26 cellular contexts compared by ENCODE assay signal in the genomic region with DNA sequence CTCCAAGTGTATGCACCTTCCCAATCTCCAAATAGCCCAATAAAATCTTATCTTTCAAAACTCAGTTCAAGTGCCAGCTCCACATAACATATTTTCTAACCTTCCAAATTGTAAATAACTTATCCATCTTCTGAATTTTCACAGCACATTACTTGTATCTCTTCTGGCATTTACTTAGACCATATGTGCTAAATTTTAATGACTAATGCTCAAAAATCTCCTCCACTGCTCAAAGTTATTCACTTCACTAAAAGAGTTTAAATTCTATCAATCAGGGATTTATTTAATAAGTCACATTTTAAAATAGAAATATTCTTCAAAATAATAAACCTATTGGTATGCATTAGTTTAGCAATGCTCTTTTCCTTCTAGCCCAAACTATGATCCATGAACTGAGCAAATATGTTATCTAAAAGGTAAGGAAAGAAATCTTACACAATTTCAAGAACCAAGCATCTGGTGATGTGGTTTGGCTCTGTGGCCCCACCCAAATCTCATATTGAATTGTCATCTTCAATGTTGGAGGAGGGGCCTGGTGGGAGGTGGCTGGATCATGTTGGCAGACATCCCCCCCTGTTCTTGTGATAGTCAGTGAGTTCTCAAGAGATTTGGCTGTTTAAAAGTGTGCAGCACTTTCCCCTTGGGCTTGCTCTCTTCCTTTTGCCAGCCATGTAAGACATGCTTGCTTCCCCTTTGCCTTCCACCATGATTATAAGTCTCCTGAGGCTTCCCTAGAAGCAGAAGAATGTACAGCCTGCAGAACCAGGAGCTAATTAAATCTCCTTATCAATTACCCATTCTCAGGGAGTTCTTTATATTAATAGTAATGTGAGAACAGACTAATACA. TPM values are rescaled to one million over a fixed set of nuclear protein-coding genes. Genes with fewer than 3 reads are reported as not detected.
DNase-seq lines count a peak whose midpoint lies in the region; ATAC-seq, FAIRE-seq and TF ChIP-seq lines count a peak whose summit lies in the region.
"Had no signal": no experiment of that assay in that cellular context is flagged by ENCODE, and none has a peak within 500 bp of the region (broad histone marks: within the 10 kb centered on the region; RNA-seq: fewer than 3 reads in every experiment).

No MANE protein-coding gene starts in this region.

- peaks cover 2% of the 10 kb centered on the region for H3K9me3 Mint-ChIP-seq in astrocyte (ENCODE audit: unreplicated experiment)

- no peak overlapping the region for H2BK12ac ChIP-seq in mesenchymal stem cell (ENCODE audit: low read length in 2 of 2)

- peak overlapping the region; percentile 15 for H2BK120ac ChIP-seq in mesenchymal stem cell (ENCODE audit: low read depth, low read length)

- H3K9me3 ChIP-seq in astrocyte (ENCODE audit: insufficient read depth, low read depth, low read length) (no peaks in the 10 kb centered on the region), mesenchymal stem cell (ENCODE audit: control insufficient read depth, low read length) (no peaks in the 10 kb centered on the region), vagina (no peaks in the 10 kb centered on the region)

- H3K4me2 ChIP-seq in astrocyte (ENCODE audit: low read length), result no peak overlapping the region
- no peak overlapping the region for H3K4me2 ChIP-seq in mesenchymal stem cell (ENCODE audit: low read length, poor library complexity, severe bottlenecking)

- no peaks in the 10 kb centered on the region for H3K79me2 ChIP-seq in astrocyte (ENCODE audit: insufficient read depth, low read length)

- TF ChIP-seq POLR2A in vagina (IDR thresholded peaks at IDR 0.05), result no peak

- H3K27me3 ChIP-seq in astrocyte (ENCODE audit: insufficient read depth, low read length) (no peaks in the 10 kb centered on the region), mesenchymal stem cell (ENCODE audit: control insufficient read depth in 1 of 2, insufficient read depth in 1 of 2, low read length in 2 of 2) (no peaks in the 10 kb centered on the region), vagina (no peaks in the 10 kb centered on the region)

- peaks cover 7% of the 10 kb centered on the region for H3K4me1 Mint-ChIP-seq in astrocyte (ENCODE audit: low read depth, unreplicated experiment)
- H3K4me1 Mint-ChIP-seq: CD14-positive monocyte, H9 had no signal

- H2BK5ac ChIP-seq in mesenchymal stem cell (ENCODE audit: low read depth, low read length, poor library complexity, severe bottlenecking), result no peak overlapping the region

- no peak overlapping the region for H3K27ac Mint-ChIP-seq in astrocyte (ENCODE audit: unreplicated experiment)
- H3K27ac Mint-ChIP-seq: H9, T-cell had no signal

- no peak overlapping the region for H2BK15ac ChIP-seq in mesenchymal stem cell (ENCODE audit: low read depth, poor library complexity, severe bottlenecking)

- ATAC-seq in GM19397 (IDR thresholded peaks at IDR 0.05; ENCODE audit: unreplicated experiment), result no peak
- ATAC-seq: PC-3, SK-N-SH treated with all-trans-retinoic acid at 6 μM for 48 hours, T-cell had no signal

- peaks cover 10% of the 10 kb centered on the region for H3K36me3 Mint-ChIP-seq in astrocyte (ENCODE audit: low read depth, unreplicated experiment)

- H3K9ac ChIP-seq in astrocyte (ENCODE audit: low read length), result no peak overlapping the region
- no peak overlapping the region for H3K9ac ChIP-seq in mesenchymal stem cell (ENCODE audit: low read length)

- H3K27ac ChIP-seq in astrocyte (ENCODE audit: low read depth, low read length), result no peak overlapping the region
- H3K27ac ChIP-seq in mesenchymal stem cell (ENCODE audit: low read length, poor library complexity, severe bottlenecking), result no peak overlapping the region
- H3K27ac ChIP-seq in vagina, result no peak overlapping the region

- H3K27me3 Mint-ChIP-seq in astrocyte (ENCODE audit: low read depth, unreplicated experiment), result no peaks in the 10 kb centered on the region
- H3K27me3 Mint-ChIP-seq: T-cell had no signal

- H3K14ac ChIP-seq in mesenchymal stem cell (ENCODE audit: low read length in 2 of 2), result no peak overlapping the region

- intact Hi-C loops in vagina (cut with DNase I), result no loop called here

- peaks cover 13% of the 10 kb centered on the region for H3K79me1 ChIP-seq in mesenchymal stem cell (replicated peaks; ENCODE audit: low read length, poor library complexity, severe bottlenecking)

- FAIRE-seq in D721Med (lab: Jason Lieb, UNC) (peak; percentile 53), GM19239 (lab: Jason Lieb, UNC) (peak; percentile 18), astrocyte (lab: Jason Lieb, UNC) (peak; percentile 63)

- no peak for DNase-seq in D721Med (ENCODE audit: insufficient read length, low spot score)
- DNase-seq in GM19239 (ENCODE audit: insufficient read length, low spot score), result no peak
- peak; percentile 30 for DNase-seq in astrocyte (ENCODE audit: low read depth)
- no peak for DNase-seq in mesenchymal stem cell
- DNase-seq in hypothalamus (lab: John Stamatoyannopoulos, UW), result no peak
- DNase-seq in vagina (ENCODE audit: extremely low spot score in 2 of 2), result no peak
- DNase-seq in stimulated activated CD4-positive, alpha-beta T cell treated with anti-CD3 and anti-CD28 coated beads, Interleukin-2, amount 100 ng/mL, for 24 hours, result no peak
- DNase-seq: AML-193, DMS 273 treated with DMSO at 0.1 percent for 48 hours, GF-D8, H9, KG1, MV-4-11, NCI-H1417, NCI-H187, NCI-H2107, NCI-H510A treated with DMSO at 0.1 percent for 48 hours, NCI-H82, PC-3, RPMI8226, SHP77 treated with DMSO at 0.1 percent for 48 hours, T-cell had no signal

- H4K20me1 ChIP-seq in astrocyte (ENCODE audit: insufficient read depth, low read length), result no peaks in the 10 kb centered on the region

- H3K36me3 ChIP-seq in astrocyte (ENCODE audit: insufficient read depth, low read length) (no peaks in the 10 kb centered on the region), mesenchymal stem cell (ENCODE audit: control insufficient read depth in 1 of 2, insufficient read depth in 2 of 2, low read depth in 1 of 2, low read length in 2 of 2) (no peaks in the 10 kb centered on the region), vagina (peaks cover 0 to 3% of the 10 kb centered on the region in 2 donors)

- H3K4ac ChIP-seq in mesenchymal stem cell (ENCODE audit: low read depth in 1 of 2, low read length in 2 of 2), result no peak overlapping the region

- H4K8ac ChIP-seq in mesenchymal stem cell (ENCODE audit: low read length), result no peak overlapping the region

- no peak overlapping the region for H3K23ac ChIP-seq in mesenchymal stem cell (ENCODE audit: low read length in 2 of 2)

- H4K91ac ChIP-seq in mesenchymal stem cell (ENCODE audit: low read length), result no peak overlapping the region

- no peaks in the 10 kb centered on the region for H3K4me1 ChIP-seq in astrocyte (ENCODE audit: insufficient read depth, low read length)
- no peaks in the 10 kb centered on the region for H3K4me1 ChIP-seq in mesenchymal stem cell (ENCODE audit: control insufficient read depth, insufficient read depth, low read depth, low read length)
- H3K4me1 ChIP-seq in vagina, result peaks cover 10% of the 10 kb centered on the region

- TF ChIP-seq CTCF in D721Med (IDR thresholded peaks at IDR 0.05; ENCODE audit: insufficient read depth, missing control alignments), result no peak
- TF ChIP-seq CTCF in astrocyte (IDR thresholded peaks at IDR 0.05; ENCODE audit: insufficient read depth, low read depth, low read length), result no peak
- TF ChIP-seq CTCF in vagina (IDR thresholded peaks at IDR 0.05), result no peak

- no peak overlapping the region for H2AFZ ChIP-seq in astrocyte (ENCODE audit: low read depth, low read length)
- H2AFZ ChIP-seq in mesenchymal stem cell (ENCODE audit: low read depth, low read length), result no peak overlapping the region

- H3K4me3 ChIP-seq in astrocyte (ENCODE audit: insufficient read depth, low read depth, low read length) (no peak overlapping the region), mesenchymal stem cell (ENCODE audit: insufficient read depth in 1 of 2, low read depth in 1 of 2, low read length in 2 of 2) (no peak overlapping the region), vagina (no peak overlapping the region)

- H3K4me3 Mint-ChIP-seq in astrocyte (ENCODE audit: unreplicated experiment), result no peak overlapping the region
- H3K4me3 Mint-ChIP-seq: CD14-positive monocyte, H9, T-cell had no signal

- H3K18ac ChIP-seq in mesenchymal stem cell (ENCODE audit: low read depth in 1 of 2, low read length in 2 of 2), result no peak overlapping the region

- H2AK5ac ChIP-seq in mesenchymal stem cell (ENCODE audit: low read length, severe bottlenecking), result no peak overlapping the region

RNA-seq across cellular contexts. Expression of gene GPR22, which starts 28.1 kb away (rescaled TPM):
- not detected in 2 replicates for total RNA-seq in astrocyte
- not detected for polyA plus RNA-seq in mesenchymal stem cell (2013, experiment 1 of 2)
- polyA plus RNA-seq in mesenchymal stem cell (2013, experiment 2 of 2), result not detected
- 0.98 TPM for total RNA-seq in vagina
- total RNA-seq: A673, H9, PC-3, T-cell had no signal
